Comparison of ENCODE assay signal across 1 cellular context in the genomic region with DNA sequence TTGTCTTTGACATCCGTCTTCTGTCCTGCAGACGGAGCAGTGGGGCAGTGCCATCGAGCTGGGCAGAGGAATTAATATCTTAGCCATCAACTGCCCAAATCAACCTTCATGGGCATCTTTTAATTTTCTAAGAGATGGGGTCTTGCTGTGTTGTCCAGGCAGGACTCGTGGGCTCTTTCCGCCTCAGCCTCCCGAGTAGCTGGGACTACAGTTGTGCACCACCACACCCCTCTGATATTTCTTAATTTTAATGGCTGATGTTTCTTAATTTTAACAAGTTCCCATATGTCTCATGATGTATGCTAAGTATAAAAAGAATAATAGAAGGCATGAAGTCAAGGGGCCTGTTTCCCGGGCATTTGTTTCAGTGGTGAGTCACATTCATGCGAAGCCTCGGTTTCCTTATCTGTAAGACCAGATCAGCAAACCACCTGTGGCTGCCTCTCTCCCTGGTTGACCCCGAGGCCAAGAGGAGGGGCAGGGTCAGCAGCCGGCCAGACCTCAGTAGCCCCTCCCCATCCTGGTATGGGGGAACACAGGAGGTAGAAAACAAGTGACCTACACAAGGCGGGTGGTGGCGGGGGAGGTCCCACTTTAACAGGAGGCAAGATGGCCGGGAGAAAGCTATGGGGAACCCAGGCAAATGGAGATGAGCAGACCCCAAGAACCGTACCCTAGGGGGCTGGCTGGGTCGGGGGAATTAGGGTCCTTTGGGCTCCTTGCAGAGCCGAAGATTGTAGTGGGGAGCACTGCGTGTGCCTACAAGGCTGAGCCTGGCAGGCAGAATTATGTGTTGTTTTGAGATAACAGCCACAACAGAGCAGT.
TF ChIP-seq lines count a peak whose summit lies in the region.

No MANE protein-coding gene starts in this region.

TF ChIP-seq in HEK293, 187 proteins besides CTCF, POLR2A, EP300 and RAD21 (continued from another document):
- no peak for TF ChIP-seq ZBTB8A (tag by site-specific recombination; IDR thresholded peaks at IDR 0.05)
TF ChIP-seq in HEK293: peak in this region for 3.
